29 cellular contexts compared by ENCODE assay signal in the genomic region with DNA sequence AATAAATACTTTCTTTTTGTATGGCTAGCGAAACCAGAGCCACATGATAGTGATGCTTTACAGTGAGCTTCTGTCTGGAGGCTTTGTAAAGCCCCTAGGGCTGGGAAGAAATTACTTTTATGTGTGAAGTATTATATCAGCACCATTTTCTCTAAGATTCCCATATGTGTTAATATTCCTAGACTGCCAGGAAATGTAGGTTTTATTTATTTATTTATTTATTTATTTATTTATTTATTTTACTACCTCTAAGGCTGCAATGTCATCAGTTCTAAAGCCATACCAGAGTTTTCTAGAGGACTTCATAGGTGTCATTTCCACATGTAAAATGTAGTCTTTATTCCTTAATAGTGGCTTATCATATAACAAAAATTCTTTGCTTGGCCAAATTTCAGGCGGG. TPM values are rescaled to one million over a fixed set of nuclear protein-coding genes. Genes with fewer than 3 reads are reported as not detected.
"Had no signal": no experiment of that assay in that cellular context is flagged by ENCODE, and none has a peak within 500 bp of the region (broad histone marks: within the 10 kb centered on the region; RNA-seq: fewer than 3 reads in every experiment).

No MANE protein-coding gene starts in this region.

- DNase-seq: naive thymus-derived CD8-positive, alpha-beta T cell; nephron progenitor cell; nucleus accumbens; ovary; psoas muscle; right cardiac atrium; small intestine; stimulated activated CD4-positive, alpha-beta T cell treated with anti-CD3 and anti-CD28 coated beads, Interleukin-15, amount 100 ng/mL, for 24 hours; stimulated activated CD4-positive, alpha-beta T cell treated with anti-CD3 and anti-CD28 coated beads, Interleukin-2, amount 100 ng/mL, for 24 hours; stimulated activated CD4-positive, alpha-beta T cell treated with anti-CD3 and anti-CD28 coated beads, Interleukin-2, amount 100 ng/mL, for 48 hours; stimulated activated CD4-positive, alpha-beta T cell treated with anti-CD3 and anti-CD28 coated beads, Interleukin-4, amount 100 ng/mL, for 24 hours; stimulated activated naive B cell treated with anti-CD40 and anti-IgM and Interleukin-4, amounts not matched to agents 10 μg/mL and 1 μg/mL and 100 μg/mL, for 72 hours; stimulated activated naive CD4-positive, alpha-beta T cell treated with Interleukin-2 at 50 U/mL for 16 hours; substantia nigra; testis; transverse colon; upper lobe of right lung; uterus had no signal

- H3K9ac ChIP-seq: parathyroid adenoma had no signal

- H3K27me3 ChIP-seq: neutrophil, ovary, right lobe of liver, sigmoid colon, suprapubic skin, testis, tibial artery, transverse colon, upper lobe of right lung, uterus had no signal

- H2AFZ ChIP-seq: parathyroid adenoma had no signal

- H3K79me2 ChIP-seq: parathyroid adenoma had no signal

- H3K9me3 ChIP-seq: neutrophil, ovary, psoas muscle, right lobe of liver, suprapubic skin, testis, tibial artery, transverse colon, upper lobe of right lung, uterus had no signal

- H3K4me1 ChIP-seq: parathyroid adenoma, right lobe of liver, sigmoid colon had no signal

- H3K4me3 ChIP-seq: ovary, psoas muscle, right lobe of liver, sigmoid colon, suprapubic skin, testis, tibial artery, transverse colon, upper lobe of right lung, uterus had no signal

- H3K27ac ChIP-seq: ovary, parathyroid adenoma, psoas muscle, right lobe of liver, sigmoid colon, suprapubic skin, testis, tibial artery, transverse colon, upper lobe of right lung, uterus had no signal

- H3K36me3 ChIP-seq: neutrophil, ovary, right lobe of liver, sigmoid colon, suprapubic skin, tibial artery, transverse colon, upper lobe of right lung, uterus had no signal

RNA-seq across cellular contexts. Expression of gene CHI3L1, which starts 4.4 kb away (rescaled TPM):
- total RNA-seq: naive thymus-derived CD8-positive, alpha-beta T cell; neural crest cell; progenitor cell of endocrine pancreas had no signal
- polyA plus RNA-seq: naive thymus-derived CD8-positive, alpha-beta T cell had no signal

RNA-seq across cellular contexts. Expression of gene MYBPH, which starts 15.3 kb away (rescaled TPM):
- total RNA-seq: naive thymus-derived CD8-positive, alpha-beta T cell; natural killer cell treated with Interleukin-12 subunit alpha and Interleukin-12 subunit beta and Interleukin-15 and Interleukin-18, amount 100 ng/mL, for 72 hours; neural crest cell; progenitor cell of endocrine pancreas; renal cortical epithelial cell; right cardiac atrium; sigmoid colon; transverse colon; upper lobe of right lung had no signal
- polyA plus RNA-seq: naive thymus-derived CD8-positive, alpha-beta T cell; sigmoid colon; small intestine; urinary bladder had no signal

RNA-seq across cellular contexts. Expression of gene CHIT1, which starts 38.5 kb away (rescaled TPM):
- total RNA-seq: neural crest cell, sigmoid colon had no signal
- polyA plus RNA-seq: urinary bladder had no signal
